ENCODE assay signal across 15 cellular contexts in genomic region chr7:7972927-7973594, GRCh38. TPM values are rescaled to one million over a fixed set of nuclear protein-coding genes. Genes with fewer than 3 reads are reported as not detected.
DNase-seq lines count a peak whose midpoint lies in the region; ATAC-seq, FAIRE-seq and TF ChIP-seq lines count a peak whose summit lies in the region.
"Had no signal": no experiment of that assay in that cellular context is flagged by ENCODE, and none has a peak within 500 bp of the region (broad histone marks: within the 10 kb centered on the region; RNA-seq: fewer than 3 reads in every experiment).

No MANE protein-coding gene starts in this region.

- SMC1A ChIA-PET in GM12878 (lab: Charles Lee; ENCODE audit: uncharacterized antibody, unreplicated experiment): interaction anchor here (0.6 to 4.5 kb wide), 33 partner anchors 9 to 292 kb away, joined by 3 to 32 read pairs (median 4); no protein-coding TSS in a partner anchor

- H3K4me3 ChIP-seq in SK-N-SH (ENCODE audit: low read depth in 2 of 2, low read length in 1 of 2): peak overlapping the region in 1 of 2 experiments; percentile 100; a peak in 2 of 4 replicates
- peak overlapping the region; percentile 60 for H3K4me3 ChIP-seq in GM12878
- no peak overlapping the region for H3K4me3 ChIP-seq in testis
- H3K4me3 ChIP-seq: right lobe of liver had no signal

- no peaks in the 10 kb centered on the region for H3K9me2 ChIP-seq in SK-N-SH

- H3K9ac ChIP-seq in SK-N-SH: no peak overlapping the region; the same call in 1 of the 2 replicates
- peak overlapping the region; percentile 40 for H3K9ac ChIP-seq in GM12878 (ENCODE audit: control insufficient read depth, insufficient read depth, low read length)

- TF ChIP-seq CTCF in SK-N-SH (IDR thresholded peaks at IDR 0.05): no peak
- no peak for TF ChIP-seq CTCF in GM12878 (IDR thresholded peaks at IDR 0.05 in 2 of 3, conservative IDR thresholded peaks at IDR 0.05 in 1 of 3; ENCODE audit: control insufficient read depth in 2 of 3, extremely low read depth in 1 of 3, insufficient read depth in 1 of 3, low read depth in 3 of 3, low read length in 3 of 3)
- no peak for TF ChIP-seq CTCF in testis (IDR thresholded peaks at IDR 0.05)

- no peak for TF ChIP-seq POLR2A in GM12878 (IDR thresholded peaks at IDR 0.05; ENCODE audit: low read depth, low read length)
- TF ChIP-seq POLR2A in testis (IDR thresholded peaks at IDR 0.05): no peak

- H3K27ac ChIP-seq in SK-N-SH (ENCODE audit: low read depth in 2 of 2, low read length in 1 of 2): peak overlapping the region in 1 of 2 experiments; percentile 4; a peak in 2 of 4 replicates
- H3K27ac ChIP-seq in GM12878 (ENCODE audit: control insufficient read depth, insufficient read depth): peak overlapping the region; percentile 34
- no peak overlapping the region for H3K27ac ChIP-seq in testis
- H3K27ac ChIP-seq: right lobe of liver had no signal

- H4K20me1 ChIP-seq in SK-N-SH (ENCODE audit: insufficient read depth) (no peaks in the 10 kb centered on the region), GM12878 (ENCODE audit: control insufficient read depth, insufficient read depth) (peaks cover 7% of the 10 kb centered on the region)

- peaks cover 55% of the 10 kb centered on the region for H3K79me2 ChIP-seq in SK-N-SH (ENCODE audit: insufficient read depth)
- H3K79me2 ChIP-seq in GM12878 (ENCODE audit: control insufficient read depth, insufficient read depth, low read length): peaks cover 95% of the 10 kb centered on the region

- CTCF ChIA-PET in SK-N-SH (lab: Yijun Ruan, JAX): interaction anchor here (0.5 to 1.9 kb wide), 9 partner anchors 9 to 382 kb away, joined by 3 to 4 read pairs (median 3); no protein-coding TSS in a partner anchor
- CTCF ChIA-PET in GM12878 (lab: Yijun Ruan, JAX): interaction anchor here (0.5 to 4.7 kb wide), 13 partner anchors 11 to 388 kb away, joined by 3 to 27 read pairs (median 4); no protein-coding TSS in a partner anchor

- DNase-seq in SK-N-SH: no peak
- peak; percentile 72 for DNase-seq in NAMALWA (ENCODE audit: low spot score)
- no peak for DNase-seq in GM12878 (ENCODE audit: low read depth, low spot score)
- peak; percentile 43 for DNase-seq in pons (ENCODE audit: low spot score)
- no peak for DNase-seq in effector CD8-positive, alpha-beta T cell (lab: John Stamatoyannopoulos, UW)
- DNase-seq in testis: no peak
- DNase-seq: activated effector memory CD4-positive, alpha-beta T cell treated with anti-CD3 and anti-CD28 coated beads, Interleukin-2, amount 50 U/mL, for 16 hours; cortex of kidney; GDM1; H9; head of caudate nucleus; mesendoderm; right lobe of liver had no signal

- no peak for FAIRE-seq in GM12878 (lab: Jason Lieb, UNC)

- RAD21 ChIA-PET in GM12878 (lab: Charles Lee; ENCODE audit: unreplicated experiment): interaction anchor here (0.6 to 9.4 kb wide), 28 partner anchors 9 to 404 kb away, joined by 3 to 86 read pairs (median 4); no protein-coding TSS in a partner anchor

- intact Hi-C loops in GM12878 (cut with micrococcal nuclease; ENCODE audit: unreplicated experiment): loop anchor here (5.0 kb wide), 1 partner anchor 64 kb away; no protein-coding TSS in a partner anchor
- intact Hi-C loops in testis (cut with DNase I; ENCODE audit: low total_unique reads): no loop called here

- H3K4me1 ChIP-seq in SK-N-SH (ENCODE audit: control insufficient read depth in 1 of 2, insufficient read depth in 2 of 2, low read depth in 1 of 2, low read length in 1 of 2) (peaks cover 12 to 17% of the 10 kb centered on the region in 2 experiments; a peak in 3 of 4 replicates), GM12878 (ENCODE audit: control insufficient read depth, insufficient read depth, low read length) (peaks cover 4% of the 10 kb centered on the region; the same call in 1 of the 2 replicates), testis (no peaks in the 10 kb centered on the region)

- H2AFZ ChIP-seq in SK-N-SH (ENCODE audit: low read depth) (peak overlapping the region; percentile 17; the same call in 1 of the 2 replicates), GM12878 (ENCODE audit: control insufficient read depth, low read depth, low read length) (no peak overlapping the region)

- ATAC-seq in SK-N-SH treated with all-trans-retinoic acid at 6 μM for 48 hours (no peak), GM12878 (no peak), GM21723 (IDR thresholded peaks at IDR 0.05; ENCODE audit: unreplicated experiment) (no peak)
- ATAC-seq: right lobe of liver had no signal

- TF ChIP-seq RAD21 in SK-N-SH (IDR thresholded peaks at IDR 0.05; ENCODE audit: low read length) (no peak), GM12878 (IDR thresholded peaks at IDR 0.05; ENCODE audit: insufficient read depth, low read depth, low read length) (no peak)

- H3K27me3 ChIP-seq in SK-N-SH (ENCODE audit: insufficient read depth) (no peaks in the 10 kb centered on the region), GM12878 (replicated peaks in 1 of 2; ENCODE audit: control insufficient read depth in 2 of 2, insufficient read depth in 2 of 2, low read length in 1 of 2) (no peaks in the 10 kb centered on the region), testis (no peaks in the 10 kb centered on the region)
- H3K27me3 ChIP-seq: right lobe of liver had no signal

- H3K4me2 ChIP-seq in SK-N-SH (peak overlapping the region; percentile 29), GM12878 (ENCODE audit: control insufficient read depth, insufficient read depth) (peak overlapping the region; percentile 94)

- POLR2A ChIA-PET in SK-N-SH (lab: Yijun Ruan, JAX) (interaction anchor here (0.6 to 1.2 kb wide), 3 partner anchors 10 to 318 kb away, joined by 3 to 4 read pairs (median 4); no protein-coding TSS in a partner anchor), GM12878 (lab: Charles Lee) (interaction anchor here (0.7 to 1.8 kb wide), 10 partner anchors 16 to 217 kb away, joined by 3 to 6 read pairs (median 4); no protein-coding TSS in a partner anchor)

- in situ Hi-C loops in GM12878 (cut with MboI): no loop called here

- H3K9me3 ChIP-seq in SK-N-SH (no peaks in the 10 kb centered on the region), GM12878 (replicated peaks; ENCODE audit: control insufficient read depth, insufficient read depth, low read length) (no peaks in the 10 kb centered on the region; the same call in 2 of the 3 replicates), testis (no peaks in the 10 kb centered on the region)
- H3K9me3 ChIP-seq: right lobe of liver had no signal

- peaks cover 3% of the 10 kb centered on the region for H3F3A ChIP-seq in SK-N-SH (replicated peaks; ENCODE audit: insufficient read depth)

- no TSS peak for BruUV-seq in GM12878 (replicated peaks; lab: Mats Ljungman, UMichigan)

- H3K36me3 ChIP-seq in SK-N-SH (replicated peaks in 1 of 2; ENCODE audit: control insufficient read depth in 1 of 2, insufficient read depth in 2 of 2, low read length in 1 of 2) (peaks cover 0 to 5% of the 10 kb centered on the region in 2 experiments), GM12878 (ENCODE audit: control insufficient read depth in 2 of 2, insufficient read depth in 2 of 2, low read length in 1 of 2) (peaks cover 0 to 3% of the 10 kb centered on the region in 2 experiments; a peak in 1 of 4 replicates), testis (ENCODE audit: low read depth, missing control alignments) (no peaks in the 10 kb centered on the region)
- H3K36me3 ChIP-seq: right lobe of liver had no signal

- 39% methylated on average over 2 of the region's 2 CpGs for WGBS in SK-N-SH (ENCODE audit: low lambda C conversion rate)
- WGBS in GM12878 (ENCODE audit: insufficient coverage, insufficient replicate concordance, low lambda C conversion rate, missing lambda C conversion rate): 2% methylated on average over 2 of the region's 2 CpGs
- 53 to 57% methylated on average over 2 of the region's 2 CpGs for WGBS in testis, 2 donors

- TF ChIP-seq EP300 in SK-N-SH (IDR thresholded peaks at IDR 0.05; ENCODE audit: borderline replicate concordance in 1 of 2, low read depth in 1 of 2, low read length in 1 of 2) (no peak), GM12878 (IDR thresholded peaks at IDR 0.05; ENCODE audit: borderline replicate concordance in 1 of 2, control insufficient read depth in 1 of 2, low read depth in 2 of 2, low read length in 2 of 2) (no peak)

TF ChIP-seq in SK-N-SH, 30 proteins besides CTCF, POLR2A, EP300 and RAD21 (continues in another document):
- TF ChIP-seq FOSL2 (IDR thresholded peaks at IDR 0.05; ENCODE audit: borderline replicate concordance, low read depth): no peak

TF ChIP-seq in SK-N-SH treated with all-trans-retinoic acid at 6 μM for 48 hours, 23 proteins besides CTCF, POLR2A, EP300 and RAD21 (continues in another document):
- TF ChIP-seq TOX (CRISPR knock-in tag; IDR thresholded peaks at IDR 0.05; ENCODE audit: borderline replicate concordance): no peak
- TF ChIP-seq CSDC2 (CRISPR knock-in tag; IDR thresholded peaks at IDR 0.05): no peak
- no peak for TF ChIP-seq ESRRG (CRISPR knock-in tag; IDR thresholded peaks at IDR 0.05)

TF ChIP-seq in GM12878, 131 proteins besides CTCF, POLR2A, EP300 and RAD21 (continues in another document):
- TF ChIP-seq DPF2 (IDR thresholded peaks at IDR 0.05): no peak

RNA-seq across cellular contexts. Expression of gene GLCCI1, which starts 4.5 kb away (rescaled TPM):
- polyA plus RNA-seq in SK-N-SH (2012; rRNA removed) (5.5 and 7.5 TPM in 2 replicates), GM12878 (2011; rRNA removed) (92.0 and 104 TPM in 2 replicates), GM12878 (2014; fragmentation: Illumina TruSeq; extraction: Trizol) (34.2 and 40.6 TPM in 2 replicates), GM12878 (2014; fragmentation: Nextera tagmentation; extraction: Ambion mirVana) (10 to 100 TPM; 16.2 to 17.9 TPM), GM12878 (2014; rRNA removed) (32.9 and 34.7 TPM in 2 replicates), GM12878 (2016; fragmentation: Nextera tagmentation; extraction: Ambion mirVana) (10 to 100 TPM; 12.6 to 16.7 TPM), testis (ENCODE audit: insufficient read depth, low read depth, low replicate concordance) (42.2 TPM)
- polyA plus RNA-seq in SK-N-SH (2012; cell fraction: cytosol; rRNA removed): 7.4 and 10.7 TPM in 2 replicates
- polyA plus RNA-seq in SK-N-SH (2012; cell fraction: nucleus; rRNA removed): 8.0 and 10.1 TPM in 2 replicates
- total RNA-seq in GM12878 (2013; cell fraction: nucleolus; rRNA removed): 212 and 234 TPM in 2 replicates
- total RNA-seq in GM12878 (2014; rRNA removed) (22.3 and 23.6 TPM in 2 replicates), GM12878 (2014; rRNA removed; fragmentation: Illumina TruSeq; extraction: Trizol) (33.4 and 39.8 TPM in 2 replicates), GM12878 (2021) (52.2 and 52.6 TPM in 2 replicates), testis (10 to 100 TPM; 30.2 to 49.8 TPM)
- 25.4 TPM for polyA plus RNA-seq in GM12878 (2011; ENCODE audit: low read depth)
- polyA plus RNA-seq in GM12878 (2011; cell fraction: cytosol; rRNA removed): 48.0 and 53.3 TPM in 2 replicates
- polyA plus RNA-seq in GM12878 (2011; cell fraction: nucleus; rRNA removed): 93.7 and 109 TPM in 2 replicates
- polyA plus RNA-seq in GM12878 (2012): 35.3 and 48.3 TPM in 2 replicates
- polyA minus RNA-seq in GM12878 (2011; rRNA and poly(A)+ RNA removed): 134 and 207 TPM in 2 replicates
- 40.4 and 48.7 TPM in 2 replicates for polyA minus RNA-seq in GM12878 (2011; cell fraction: cytosol; rRNA and poly(A)+ RNA removed)
- polyA minus RNA-seq in GM12878 (2011; cell fraction: nucleus; rRNA and poly(A)+ RNA removed): 165 and 313 TPM in 2 replicates

Comparison
In these comparisons a context has a peak if more than half of its experiments do, and no peak if none do; other contexts are left out.
1. DNase-seq: peak in NAMALWA (single experiment) and pons (single experiment); none in SK-N-SH (single experiment), GM12878 (single experiment), effector CD8-positive, alpha-beta T cell (single experiment) and testis (single experiment).
2. Of the 26 proteins assayed by ChIP-seq in both GM12878 and SK-N-SH: peak only in GM12878: PBX3; only in SK-N-SH: none; in both: none; in neither: 25.